Comparison of ENCODE assay signal across 28 cellular contexts in the genomic region with DNA sequence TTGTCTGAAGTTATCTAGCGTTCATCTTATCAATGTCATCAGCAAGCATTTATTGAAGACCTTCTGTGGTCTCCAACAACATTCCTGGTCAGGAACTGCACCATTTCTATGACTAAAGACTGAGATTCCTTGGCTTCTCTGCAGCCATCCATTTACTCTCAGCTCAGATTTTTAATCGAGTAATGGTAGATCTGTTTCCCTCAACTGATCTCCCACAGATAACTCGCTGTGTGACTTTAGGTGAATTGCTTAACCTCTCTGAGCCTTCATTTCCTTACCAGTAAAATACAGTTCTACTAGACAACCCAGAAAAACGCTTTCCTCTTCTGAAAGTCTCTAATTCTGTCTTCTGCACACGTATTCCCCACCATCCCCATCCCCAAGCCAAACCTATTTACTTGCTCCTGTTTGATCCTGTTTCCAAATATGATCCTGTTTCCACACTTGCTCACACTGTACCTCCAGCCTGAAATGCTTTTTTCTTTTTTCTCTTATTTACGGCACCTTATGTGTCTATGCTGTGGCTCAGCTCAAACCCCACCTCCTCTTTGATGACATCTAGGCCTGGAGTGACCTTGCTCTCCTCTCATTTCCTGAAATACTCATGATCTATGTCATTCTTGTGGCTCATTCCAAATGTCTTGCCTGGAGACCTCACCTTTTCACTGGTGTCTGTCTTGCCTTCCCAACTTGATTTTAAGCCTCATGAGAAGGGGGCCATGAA. TPM values are rescaled to one million over a fixed set of nuclear protein-coding genes. Genes with fewer than 3 reads are reported as not detected.
A peak's percentile ranks its signal among the peaks of the same experiment; 100 is the strongest.
DNase-seq lines count a peak whose midpoint lies in the region; ATAC-seq, FAIRE-seq and TF ChIP-seq lines count a peak whose summit lies in the region.
"Had no signal": no experiment of that assay in that cellular context is flagged by ENCODE, and none has a peak within 500 bp of the region (broad histone marks: within the 10 kb centered on the region; RNA-seq: fewer than 3 reads in every experiment).

No MANE protein-coding gene starts in this region.

- H3K27me3 Mint-ChIP-seq in astrocyte (ENCODE audit: low read depth, unreplicated experiment): peaks cover 3% of the 10 kb centered on the region
- H3K27me3 Mint-ChIP-seq: activated naive CD8-positive, alpha-beta T cell treated with anti-CD3 and anti-CD28 coated beads, Interleukin-2, amount 10 ng/mL, durations not matched to agents 7 days and 5 days; activated T-cell treated with anti-CD3 and anti-CD28 coated beads, Interleukin-2, amount 50 U/mL, for 24 hours; CD4-positive, alpha-beta T cell; stimulated activated naive B cell treated with anti-CD40 and anti-IgM and Interleukin-4, amounts not matched to agents 10 μg/mL and 1 μg/mL and 100 μg/mL, for 72 hours had no signal

- CTCF ChIA-PET in HepG2 (lab: Yijun Ruan, JAX; ENCODE audit: low intra/inter-chr PET ratio, low total read pairs): no interaction called here

- H3K36me3 Mint-ChIP-seq in astrocyte (ENCODE audit: low read depth, unreplicated experiment): no peaks in the 10 kb centered on the region
- H3K36me3 Mint-ChIP-seq in stimulated activated effector memory CD8-positive, alpha-beta T cell treated with anti-CD3 and anti-CD28 coated beads, Interleukin-12 subunit alpha, Interleukin-12 subunit beta, amount 100 ng/mL, for 72 hours: peaks cover 12% of the 10 kb centered on the region

- H3K79me2 ChIP-seq in HepG2 (ENCODE audit: insufficient read depth, low read length): peaks cover 4% of the 10 kb centered on the region
- no peaks in the 10 kb centered on the region for H3K79me2 ChIP-seq in KMS-11 (ENCODE audit: insufficient read depth, low read depth)
- no peaks in the 10 kb centered on the region for H3K79me2 ChIP-seq in astrocyte (ENCODE audit: insufficient read depth, low read length)

- H3K4me1 Mint-ChIP-seq in astrocyte (ENCODE audit: low read depth, unreplicated experiment): peaks cover 41% of the 10 kb centered on the region
- H3K4me1 Mint-ChIP-seq in stimulated activated effector memory CD8-positive, alpha-beta T cell treated with anti-CD3 and anti-CD28 coated beads, Interleukin-12 subunit alpha, Interleukin-12 subunit beta, amount 100 ng/mL, for 72 hours: peaks cover 40% of the 10 kb centered on the region

- H3K9me3 ChIP-seq in HepG2 (ENCODE audit: low read length) (no peaks in the 10 kb centered on the region), right lobe of liver (no peaks in the 10 kb centered on the region), astrocyte (ENCODE audit: insufficient read depth, low read depth, low read length) (no peaks in the 10 kb centered on the region)
- H3K9me3 ChIP-seq: body of pancreas, left ventricle myocardium inferior, prostate gland, SJSA1, thyroid gland had no signal

- ATAC-seq in HepG2: peak; percentile 40
- no peak for ATAC-seq in right lobe of liver
- no peak for ATAC-seq in stimulated activated effector memory CD8-positive, alpha-beta T cell treated with anti-CD3 and anti-CD28 coated beads, Interleukin-12 subunit alpha, Interleukin-12 subunit beta, amount 100 ng/mL, for 72 hours
- ATAC-seq in GM18517 (IDR thresholded peaks at IDR 0.05; ENCODE audit: unreplicated experiment): no peak
- ATAC-seq: body of pancreas had no signal

- H3K4me3 Mint-ChIP-seq in astrocyte (ENCODE audit: unreplicated experiment): no peak overlapping the region
- H3K4me3 Mint-ChIP-seq in stimulated activated effector memory CD8-positive, alpha-beta T cell treated with anti-CD3 and anti-CD28 coated beads, Interleukin-12 subunit alpha, Interleukin-12 subunit beta, amount 100 ng/mL, for 72 hours: no peak overlapping the region
- H3K4me3 Mint-ChIP-seq: activated naive CD8-positive, alpha-beta T cell treated with anti-CD3 and anti-CD28 coated beads, Interleukin-2, amount 10 ng/mL, durations not matched to agents 7 days and 5 days; activated T-cell treated with anti-CD3 and anti-CD28 coated beads, Interleukin-2, amount 50 U/mL, for 24 hours; CD4-positive, alpha-beta T cell; immature natural killer cell; neural crest cell; T-helper 1 cell treated with Interleukin-12 subunit alpha and Interleukin-12 subunit beta and Interleukin-4 antibody, amounts not matched to agents 30 μg/mL and 1 μg/mL, for 36 hours had no signal

- TF ChIP-seq EP300 in HepG2 (IDR thresholded peaks at IDR 0.05; ENCODE audit: low read depth in 2 of 2, low read length in 2 of 2) (no peak), HepG2 (CRISPR knock-in tag; IDR thresholded peaks at IDR 0.05; ENCODE audit: borderline replicate concordance) (no peak)

- H4K20me1 ChIP-seq in HepG2 (ENCODE audit: insufficient read depth, low read length): no peaks in the 10 kb centered on the region
- H4K20me1 ChIP-seq in KMS-11 (ENCODE audit: insufficient read depth): no peaks in the 10 kb centered on the region
- no peaks in the 10 kb centered on the region for H4K20me1 ChIP-seq in astrocyte (ENCODE audit: insufficient read depth, low read length)

- no peak overlapping the region for H3K9ac ChIP-seq in HepG2 (ENCODE audit: insufficient read depth, low read depth, low read length)
- H3K9ac ChIP-seq in KMS-11: no peak overlapping the region; the same call in 1 of the 2 replicates
- H3K9ac ChIP-seq in astrocyte (ENCODE audit: low read length): no peak overlapping the region

- in situ Hi-C loops in HepG2 (cut with HindIII; ENCODE audit: extremely low pct_ligation_motif_present, low pct_unique_long_range_greater_than_20kb): loop anchor here (5.0 kb wide), 1 partner anchor 62 kb away; no protein-coding TSS in a partner anchor

- no TSS peak for BruUV-seq in HepG2 (replicated peaks; lab: Mats Ljungman, UMichigan)

- intact Hi-C loops in HepG2 (cut with micrococcal nuclease; ENCODE audit: unreplicated experiment): no loop called here
- intact Hi-C loops in right lobe of liver (cut with DNase I): no loop called here

- H3K27ac ChIP-seq in HepG2 (ENCODE audit: extremely low read length, insufficient read depth, low read length) (peak overlapping the region; percentile 53), right lobe of liver (no peak overlapping the region), KMS-11 (peak overlapping the region; percentile 94; the same call in 1 of the 2 replicates), astrocyte (ENCODE audit: low read depth, low read length) (no peak overlapping the region)
- H3K27ac ChIP-seq: body of pancreas, left ventricle myocardium inferior, prostate gland, SJSA1, skin epidermis, thyroid gland, WERI-Rb-1 had no signal

- peak overlapping the region; percentile 6 for H3K27ac Mint-ChIP-seq in astrocyte (ENCODE audit: unreplicated experiment)
- peak overlapping the region; percentile 7 for H3K27ac Mint-ChIP-seq in stimulated activated effector memory CD8-positive, alpha-beta T cell treated with anti-CD3 and anti-CD28 coated beads, Interleukin-12 subunit alpha, Interleukin-12 subunit beta, amount 100 ng/mL, for 72 hours
- H3K27ac Mint-ChIP-seq: activated naive CD8-positive, alpha-beta T cell treated with anti-CD3 and anti-CD28 coated beads, Interleukin-2, amount 10 ng/mL, durations not matched to agents 7 days and 5 days; CD4-positive, alpha-beta T cell; T-helper 1 cell treated with Interleukin-12 subunit alpha and Interleukin-12 subunit beta and Interleukin-4 antibody, amounts not matched to agents 30 μg/mL and 1 μg/mL, for 36 hours had no signal

- H3K9me3 Mint-ChIP-seq in astrocyte (ENCODE audit: unreplicated experiment): peaks cover 2% of the 10 kb centered on the region
- no peaks in the 10 kb centered on the region for H3K9me3 Mint-ChIP-seq in stimulated activated effector memory CD8-positive, alpha-beta T cell treated with anti-CD3 and anti-CD28 coated beads, Interleukin-12 subunit alpha, Interleukin-12 subunit beta, amount 100 ng/mL, for 72 hours
- H3K9me3 Mint-ChIP-seq: activated naive CD8-positive, alpha-beta T cell treated with anti-CD3 and anti-CD28 coated beads, Interleukin-2, amount 10 ng/mL, durations not matched to agents 7 days and 5 days; activated T-cell treated with anti-CD3 and anti-CD28 coated beads, Interleukin-2, amount 50 U/mL, for 24 hours; CD4-positive, alpha-beta T cell; neural crest cell; stimulated activated naive B cell treated with anti-CD40 and anti-IgM and Interleukin-4, amounts not matched to agents 10 μg/mL and 1 μg/mL and 100 μg/mL, for 72 hours; T-helper 1 cell treated with Interleukin-12 subunit alpha and Interleukin-12 subunit beta and Interleukin-4 antibody, amounts not matched to agents 30 μg/mL and 1 μg/mL, for 36 hours had no signal

- TF ChIP-seq POLR2A in HepG2 (IDR thresholded peaks at IDR 0.05; ENCODE audit: insufficient read depth in 1 of 2, low read depth in 2 of 2, low read length in 2 of 2) (no peak), right lobe of liver (IDR thresholded peaks at IDR 0.05) (no peak)

- H2AFZ ChIP-seq in HepG2 (ENCODE audit: low read length) (no peak overlapping the region), KMS-11 (ENCODE audit: low read depth) (no peak overlapping the region), astrocyte (ENCODE audit: low read depth, low read length) (no peak overlapping the region)

- no peak for TF ChIP-seq RAD21 in HepG2 (CRISPR knock-in tag; IDR thresholded peaks at IDR 0.05)

- no peaks in the 10 kb centered on the region for H3K27me3 ChIP-seq in HepG2 (ENCODE audit: control insufficient read depth in 1 of 2, insufficient read depth in 2 of 2, low read length in 2 of 2)
- H3K27me3 ChIP-seq in right lobe of liver: no peaks in the 10 kb centered on the region
- H3K27me3 ChIP-seq in KMS-11 (ENCODE audit: insufficient read depth, low read depth): no peaks in the 10 kb centered on the region
- peaks cover 36% of the 10 kb centered on the region for H3K27me3 ChIP-seq in astrocyte (ENCODE audit: insufficient read depth, low read length)
- H3K27me3 ChIP-seq: body of pancreas, thyroid gland had no signal

- DNase-seq in HepG2 (ENCODE audit: low spot score) (peak; percentile 68), right lobe of liver (no peak), astrocyte (ENCODE audit: low read depth) (no peak), NCI-H2029 (lab: John Stamatoyannopoulos, UW) (no peak), OCI-M2 (lab: John Stamatoyannopoulos, UW; ENCODE audit: unreplicated experiment) (no peak)
- no peak for DNase-seq in stimulated activated effector memory CD8-positive, alpha-beta T cell treated with anti-CD3 and anti-CD28 coated beads, Interleukin-12 subunit alpha, Interleukin-12 subunit beta, amount 100 ng/mL, for 72 hours (ENCODE audit: low spot score in 2 of 2)
- DNase-seq: activated naive CD8-positive, alpha-beta T cell treated with anti-CD3 and anti-CD28 coated beads, Interleukin-2, amount 10 ng/mL, durations not matched to agents 7 days and 5 days; activated T-cell treated with anti-CD3 and anti-CD28 coated beads, Interleukin-2, amount 50 U/mL, for 24 hours; body of pancreas; CD4-positive, alpha-beta T cell; effector CD8-positive, alpha-beta T cell; foreskin melanocyte; immature natural killer cell; NCI-H510A treated with DMSO at 0.1 percent for 48 hours; NK-92 treated with Interleukin-12 subunit alpha and Interleukin-12 subunit beta, amount 100 ng/mL, for 24 hours; stimulated activated naive B cell treated with anti-CD40 and anti-IgM and Interleukin-4, amounts not matched to agents 10 μg/mL and 1 μg/mL and 100 μg/mL, for 72 hours; thyroid gland; WERI-Rb-1 had no signal

- H3K4me1 ChIP-seq in HepG2 (ENCODE audit: insufficient read depth, low read length): peaks cover 53% of the 10 kb centered on the region
- no peaks in the 10 kb centered on the region for H3K4me1 ChIP-seq in right lobe of liver
- H3K4me1 ChIP-seq in KMS-11 (ENCODE audit: low read depth, poor library complexity, severe bottlenecking): peaks cover 66% of the 10 kb centered on the region
- peaks cover 29% of the 10 kb centered on the region for H3K4me1 ChIP-seq in astrocyte (ENCODE audit: insufficient read depth, low read length)
- H3K4me1 ChIP-seq: body of pancreas, prostate gland, thyroid gland had no signal

- H3K4me2 ChIP-seq in HepG2 (ENCODE audit: low read depth, low read length): peak overlapping the region; percentile 26; the same call in 1 of the 2 replicates
- H3K4me2 ChIP-seq in KMS-11: peak overlapping the region; percentile 99
- H3K4me2 ChIP-seq in astrocyte (ENCODE audit: low read length): no peak overlapping the region

- H3K36me3 ChIP-seq in HepG2 (replicated peaks in 1 of 2; ENCODE audit: control insufficient read depth in 1 of 2, insufficient read depth in 2 of 2, low read length in 2 of 2) (peaks cover 0 to 4% of the 10 kb centered on the region in 2 experiments; a peak in 3 of 5 replicates), right lobe of liver (no peaks in the 10 kb centered on the region), KMS-11 (ENCODE audit: insufficient read depth) (no peaks in the 10 kb centered on the region), astrocyte (ENCODE audit: insufficient read depth, low read length) (no peaks in the 10 kb centered on the region)
- H3K36me3 ChIP-seq: left ventricle myocardium inferior, prostate gland, SJSA1, thyroid gland, WERI-Rb-1 had no signal

- TF ChIP-seq CTCF in HepG2 (CRISPR knock-in tag; IDR thresholded peaks at IDR 0.05) (no peak), right lobe of liver (IDR thresholded peaks at IDR 0.05) (no peak), KMS-11 (conservative IDR thresholded peaks at IDR 0.05; ENCODE audit: low read depth, low read length) (no peak), astrocyte (IDR thresholded peaks at IDR 0.05; ENCODE audit: insufficient read depth, low read depth, low read length) (no peak)

- 73% methylated on average over 6 of the region's 6 CpGs for WGBS in HepG2 (ENCODE audit: low lambda C conversion rate)
- WGBS in right lobe of liver (ENCODE audit: insufficient coverage, low coverage, low lambda C conversion rate, missing lambda C conversion rate): 75% methylated on average over 6 of the region's 6 CpGs

- POLR2A ChIA-PET in HepG2 (lab: Yijun Ruan, JAX): interaction anchor here (1.0 to 1.6 kb wide), 3 partner anchors 14 to 31 kb away, joined by 3 to 7 read pairs (median 5); no protein-coding TSS in a partner anchor

- H3K4me3 ChIP-seq in HepG2 (replicated peaks in 1 of 3; ENCODE audit: insufficient read depth in 1 of 3, low read depth in 2 of 3, low read length in 3 of 3): no peak overlapping the region
- H3K4me3 ChIP-seq in right lobe of liver: no peak overlapping the region
- H3K4me3 ChIP-seq in KMS-11 (IDR thresholded peaks at IDR 0.05; ENCODE audit: insufficient read depth, low read depth, low read length): no peak overlapping the region
- H3K4me3 ChIP-seq in astrocyte (ENCODE audit: insufficient read depth, low read depth, low read length): no peak overlapping the region
- H3K4me3 ChIP-seq: body of pancreas, left ventricle myocardium inferior, prostate gland, SJSA1, skin epidermis, thyroid gland had no signal

- FAIRE-seq in HepG2 (lab: Jason Lieb, UNC): no peak
- FAIRE-seq in astrocyte (lab: Jason Lieb, UNC): no peak
- FAIRE-seq: GM12891, RCC 7860 had no signal

RNA-seq across cellular contexts. Expression of gene PLXNC1, which starts 21.8 kb away (rescaled TPM):
- total RNA-seq in HepG2 (2016; rRNA removed; fragmentation: Illumina TruSeq; extraction: Trizol) (7.3 and 11.2 TPM in 2 replicates), right lobe of liver (1 to 10 TPM; 1.6 to 7.0 (median 3.5) TPM), astrocyte (5.8 and 6.9 TPM in 2 replicates)
- 8.1 and 9.0 TPM in 2 replicates for total RNA-seq in HepG2 (2016; cell fraction: cytosol; rRNA removed; fragmentation: Illumina TruSeq; extraction: Trizol; ENCODE audit: low read depth)
- 6.3 and 12.7 TPM in 2 replicates for total RNA-seq in HepG2 (2016; cell fraction: insoluble cytoplasmic fraction; rRNA removed; fragmentation: Illumina TruSeq; extraction: Trizol)
- 2.8 and 3.1 TPM in 2 replicates for total RNA-seq in HepG2 (2016; cell fraction: membrane; rRNA removed; fragmentation: Illumina TruSeq; extraction: Trizol)
- 20.3 and 30.3 TPM in 2 replicates for total RNA-seq in HepG2 (2016; cell fraction: nucleus; rRNA removed; fragmentation: Illumina TruSeq; extraction: Trizol)
- 6.0 and 6.6 TPM in 2 replicates for polyA plus RNA-seq in HepG2 (2011; rRNA removed)
- polyA plus RNA-seq in HepG2 (2011; cell fraction: cytosol; rRNA removed): 2.7 and 3.6 TPM in 2 replicates
- polyA plus RNA-seq in HepG2 (2011; cell fraction: nucleus; rRNA removed): 13.0 and 16.5 TPM in 2 replicates
- 4.8 and 5.2 TPM in 2 replicates for polyA plus RNA-seq in HepG2 (2012)
- polyA plus RNA-seq in HepG2 (2016; cell fraction: cytosol; fragmentation: Illumina TruSeq; extraction: Trizol; ENCODE audit: low read depth): 0.16 and 0.22 TPM in 2 replicates
- polyA plus RNA-seq in HepG2 (2016; cell fraction: insoluble cytoplasmic fraction; fragmentation: Illumina TruSeq; extraction: Trizol; ENCODE audit: low read depth): 3.0 and 3.1 TPM in 2 replicates
- 0.32 and 0.63 TPM in 2 replicates for polyA plus RNA-seq in HepG2 (2016; cell fraction: membrane; fragmentation: Illumina TruSeq; extraction: Trizol; ENCODE audit: low read depth)
- polyA plus RNA-seq in HepG2 (2016; cell fraction: nucleus; fragmentation: Illumina TruSeq; extraction: Trizol; ENCODE audit: insufficient read depth, low read depth): 13.8 and 13.9 TPM in 2 replicates
- 0.37 and 27.7 TPM in 2 replicates for polyA minus RNA-seq in HepG2 (2011; rRNA and poly(A)+ RNA removed; ENCODE audit: low replicate concordance)
- 6.3 and 6.7 TPM in 2 replicates for polyA minus RNA-seq in HepG2 (2011; cell fraction: cytosol; rRNA and poly(A)+ RNA removed)
- polyA minus RNA-seq in HepG2 (2011; cell fraction: nucleus; rRNA and poly(A)+ RNA removed): 59.7 and 63.2 TPM in 2 replicates

Comparison
In these comparisons a context has a peak if more than half of its experiments do, and no peak if none do; other contexts are left out.
1. H3K27ac ChIP-seq: peak in HepG2 (single experiment) and KMS-11 (single experiment); none in right lobe of liver (0 of 3) and astrocyte (single experiment).